1 cellular context compared by ENCODE assay signal in the genomic region with DNA sequence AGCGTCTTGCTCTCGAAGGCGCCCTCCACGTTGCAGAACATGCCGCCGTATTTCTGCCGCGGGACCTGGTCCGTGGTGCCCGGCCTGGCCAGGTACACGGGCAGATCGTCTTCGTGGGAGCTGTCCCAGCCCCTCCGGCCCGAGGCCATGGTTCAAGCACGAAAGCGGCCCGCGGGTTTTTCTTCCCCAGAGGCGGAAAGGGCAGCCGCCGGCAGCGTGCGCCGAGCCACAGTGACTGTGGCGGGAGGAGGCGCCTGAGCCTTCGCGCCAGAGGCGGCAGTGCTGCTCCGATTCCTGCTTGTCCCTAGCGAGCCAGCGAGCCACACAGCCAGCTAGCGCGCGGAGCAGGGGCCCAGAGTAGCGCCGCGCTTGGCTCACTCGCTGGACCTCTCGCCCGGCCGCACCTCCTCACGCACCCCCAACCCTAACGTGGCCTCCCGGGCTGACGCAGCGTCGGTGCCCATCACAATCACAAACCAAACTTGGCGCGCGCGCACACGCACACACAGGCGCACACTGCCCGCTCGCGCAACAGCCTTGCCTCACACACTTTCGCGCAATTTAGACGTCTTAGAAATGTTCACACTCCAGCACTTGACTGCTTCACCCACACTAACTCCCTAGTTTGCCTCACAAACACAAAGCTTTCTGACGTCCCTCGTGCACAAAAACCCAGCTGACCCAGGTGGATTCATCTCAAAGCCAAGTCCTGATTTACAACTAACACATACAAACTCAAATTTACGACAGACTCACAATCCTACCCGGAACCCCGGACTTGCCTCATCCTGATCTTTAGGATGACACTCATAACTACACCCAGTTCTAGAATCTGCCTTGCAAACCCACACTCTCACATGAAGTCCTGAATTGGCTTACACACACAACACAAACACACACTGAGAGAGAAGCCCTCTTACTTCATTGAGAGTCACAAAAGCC.
TF ChIP-seq lines count a peak whose summit lies in the region.

DPYSL3 (minus strand) TSS at position 359 of the 942 bp plus-strand sequence; CDS start at position 149, 210 bp downstream.

TF ChIP-seq in GM23338, 12 proteins besides CTCF, POLR2A, EP300 and RAD21 (continued from another document):
- TF ChIP-seq, protein P1, sequence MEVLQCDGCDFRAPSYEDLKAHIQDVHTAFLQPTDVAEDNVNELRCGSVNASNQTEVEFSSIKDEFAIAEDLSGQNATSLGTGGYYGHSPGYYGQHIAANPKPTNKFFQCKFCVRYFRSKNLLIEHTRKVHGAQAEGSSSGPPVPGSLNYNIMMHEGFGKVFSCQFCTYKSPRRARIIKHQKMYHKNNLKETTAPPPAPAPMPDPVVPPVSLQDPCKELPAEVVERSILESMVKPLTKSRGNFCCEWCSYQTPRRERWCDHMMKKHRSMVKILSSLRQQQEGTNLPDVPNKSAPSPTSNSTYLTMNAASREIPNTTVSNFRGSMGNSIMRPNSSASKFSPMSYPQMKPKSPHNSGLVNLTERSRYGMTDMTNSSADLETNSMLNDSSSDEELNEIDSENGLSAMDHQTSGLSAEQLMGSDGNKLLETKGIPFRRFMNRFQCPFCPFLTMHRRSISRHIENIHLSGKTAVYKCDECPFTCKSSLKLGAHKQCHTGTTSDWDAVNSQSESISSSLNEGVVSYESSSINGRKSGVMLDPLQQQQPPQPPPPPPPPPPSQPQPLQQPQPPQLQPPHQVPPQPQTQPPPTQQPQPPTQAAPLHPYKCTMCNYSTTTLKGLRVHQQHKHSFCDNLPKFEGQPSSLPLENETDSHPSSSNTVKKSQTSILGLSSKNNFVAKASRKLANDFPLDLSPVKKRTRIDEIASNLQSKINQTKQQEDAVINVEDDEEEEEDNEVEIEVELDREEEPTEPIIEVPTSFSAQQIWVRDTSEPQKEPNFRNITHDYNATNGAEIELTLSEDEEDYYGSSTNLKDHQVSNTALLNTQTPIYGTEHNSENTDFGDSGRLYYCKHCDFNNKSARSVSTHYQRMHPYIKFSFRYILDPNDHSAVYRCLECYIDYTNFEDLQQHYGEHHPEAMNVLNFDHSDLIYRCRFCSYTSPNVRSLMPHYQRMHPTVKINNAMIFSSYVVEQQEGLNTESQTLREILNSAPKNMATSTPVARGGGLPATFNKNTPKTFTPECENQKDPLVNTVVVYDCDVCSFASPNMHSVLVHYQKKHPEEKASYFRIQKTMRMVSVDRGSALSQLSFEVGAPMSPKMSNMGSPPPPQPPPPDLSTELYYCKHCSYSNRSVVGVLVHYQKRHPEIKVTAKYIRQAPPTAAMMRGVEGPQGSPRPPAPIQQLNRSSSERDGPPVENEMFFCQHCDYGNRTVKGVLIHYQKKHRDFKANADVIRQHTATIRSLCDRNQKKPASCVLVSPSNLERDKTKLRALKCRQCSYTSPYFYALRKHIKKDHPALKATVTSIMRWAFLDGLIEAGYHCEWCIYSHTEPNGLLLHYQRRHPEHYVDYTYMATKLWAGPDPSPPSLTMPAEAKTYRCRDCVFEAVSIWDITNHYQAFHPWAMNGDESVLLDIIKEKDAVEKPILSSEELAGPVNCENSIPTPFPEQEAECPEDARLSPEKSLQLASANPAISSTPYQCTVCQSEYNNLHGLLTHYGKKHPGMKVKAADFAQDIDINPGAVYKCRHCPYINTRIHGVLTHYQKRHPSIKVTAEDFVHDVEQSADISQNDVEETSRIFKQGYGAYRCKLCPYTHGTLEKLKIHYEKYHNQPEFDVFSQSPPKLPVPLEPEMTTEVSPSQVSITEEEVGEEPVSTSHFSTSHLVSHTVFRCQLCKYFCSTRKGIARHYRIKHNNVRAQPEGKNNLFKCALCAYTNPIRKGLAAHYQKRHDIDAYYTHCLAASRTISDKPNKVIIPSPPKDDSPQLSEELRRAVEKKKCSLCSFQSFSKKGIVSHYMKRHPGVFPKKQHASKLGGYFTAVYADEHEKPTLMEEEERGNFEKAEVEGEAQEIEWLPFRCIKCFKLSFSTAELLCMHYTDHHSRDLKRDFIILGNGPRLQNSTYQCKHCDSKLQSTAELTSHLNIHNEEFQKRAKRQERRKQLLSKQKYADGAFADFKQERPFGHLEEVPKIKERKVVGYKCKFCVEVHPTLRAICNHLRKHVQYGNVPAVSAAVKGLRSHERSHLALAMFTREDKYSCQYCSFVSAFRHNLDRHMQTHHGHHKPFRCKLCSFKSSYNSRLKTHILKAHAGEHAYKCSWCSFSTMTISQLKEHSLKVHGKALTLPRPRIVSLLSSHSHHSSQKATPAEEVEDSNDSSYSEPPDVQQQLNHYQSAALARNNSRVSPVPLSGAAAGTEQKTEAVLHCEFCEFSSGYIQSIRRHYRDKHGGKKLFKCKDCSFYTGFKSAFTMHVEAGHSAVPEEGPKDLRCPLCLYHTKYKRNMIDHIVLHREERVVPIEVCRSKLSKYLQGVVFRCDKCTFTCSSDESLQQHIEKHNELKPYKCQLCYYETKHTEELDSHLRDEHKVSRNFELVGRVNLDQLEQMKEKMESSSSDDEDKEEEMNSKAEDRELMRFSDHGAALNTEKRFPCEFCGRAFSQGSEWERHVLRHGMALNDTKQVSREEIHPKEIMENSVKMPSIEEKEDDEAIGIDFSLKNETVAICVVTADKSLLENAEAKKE (CRISPR knock-in tag; IDR thresholded peaks at IDR 0.05) = no peak
- TF ChIP-seq STAT1 (IDR thresholded peaks at IDR 0.05; ENCODE audit: unreplicated experiment) = no peak
- TF ChIP-seq EZH2phosphoT487 (IDR thresholded peaks at IDR 0.05; ENCODE audit: unreplicated experiment) = no peak
- TF ChIP-seq NANOG (IDR thresholded peaks at IDR 0.05; ENCODE audit: borderline replicate concordance) = no peak
- peak; percentile 58 for TF ChIP-seq POLR2AphosphoS5 (IDR thresholded peaks at IDR 0.05; ENCODE audit: low read depth)
- TF ChIP-seq, protein P2, sequence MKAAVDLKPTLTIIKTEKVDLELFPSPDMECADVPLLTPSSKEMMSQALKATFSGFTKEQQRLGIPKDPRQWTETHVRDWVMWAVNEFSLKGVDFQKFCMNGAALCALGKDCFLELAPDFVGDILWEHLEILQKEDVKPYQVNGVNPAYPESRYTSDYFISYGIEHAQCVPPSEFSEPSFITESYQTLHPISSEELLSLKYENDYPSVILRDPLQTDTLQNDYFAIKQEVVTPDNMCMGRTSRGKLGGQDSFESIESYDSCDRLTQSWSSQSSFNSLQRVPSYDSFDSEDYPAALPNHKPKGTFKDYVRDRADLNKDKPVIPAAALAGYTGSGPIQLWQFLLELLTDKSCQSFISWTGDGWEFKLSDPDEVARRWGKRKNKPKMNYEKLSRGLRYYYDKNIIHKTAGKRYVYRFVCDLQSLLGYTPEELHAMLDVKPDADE (IDR thresholded peaks at IDR 0.05) = no peak
- no peak for TF ChIP-seq ZNF114 (CRISPR knock-in tag; IDR thresholded peaks at IDR 0.05)
